In genomic region chr1:245888809-245889208, GRCh38 we compare ENCODE assay signal across 10 cellular contexts.
A peak's percentile ranks its signal among the peaks of the same experiment; 100 is the strongest.
DNase-seq lines count a peak whose midpoint lies in the region; TF ChIP-seq lines count a peak whose summit lies in the region.
"Had no signal": no experiment of that assay in that cellular context is flagged by ENCODE, and none has a peak within 500 bp of the region (broad histone marks: within the 10 kb centered on the region; RNA-seq: fewer than 3 reads in every experiment).

No MANE protein-coding gene starts in this region.

- H3K9ac ChIP-seq in SU-DHL-6 (ENCODE audit: low read length): no peak overlapping the region

- DNase-seq in BJ (ENCODE audit: low read depth) (no peak), HFFc6 (peak; percentile 33), iPS-NIHi11 (ENCODE audit: low spot score) (peak; percentile 41), COLO829 (ENCODE audit: low spot score) (no peak), posterior vena cava (ENCODE audit: low spot score) (no peak), cerebellar nuclear complex (lab: John Stamatoyannopoulos, UW) (no peak), NCI-H510A treated with DMSO at 0.1 percent for 48 hours (lab: John Stamatoyannopoulos, UW) (no peak)
- DNase-seq: activated naive CD4-positive, alpha-beta T cell; upper lobe of left lung had no signal

- H3K79me2 ChIP-seq in SU-DHL-6 (ENCODE audit: insufficient read depth, low read length): no peaks in the 10 kb centered on the region

- no peaks in the 10 kb centered on the region for H3K9me2 ChIP-seq in SU-DHL-6 (replicated peaks; ENCODE audit: insufficient read depth, low read length)

- H3K9me3 Mint-ChIP-seq in HFFc6: peaks cover 20% of the 10 kb centered on the region; the same call in 1 of the 2 replicates

- TF ChIP-seq CTCF in BJ (IDR thresholded peaks at IDR 0.05; ENCODE audit: insufficient read depth, low read depth, low read length) (peak; percentile 43), HFFc6 (IDR thresholded peaks at IDR 0.05) (peak; percentile 74), SU-DHL-6 (IDR thresholded peaks at IDR 0.05; ENCODE audit: insufficient read depth, low read length, poor library complexity, severe bottlenecking) (peak; percentile 45)

- H2AFZ ChIP-seq in SU-DHL-6 (ENCODE audit: low read depth, low read length, severe bottlenecking): no peak overlapping the region

- H3K4me1 Mint-ChIP-seq in HFFc6 (ENCODE audit: low read depth): peaks cover 5% of the 10 kb centered on the region; the same call in 1 of the 2 replicates

- no peaks in the 10 kb centered on the region for H4K20me1 ChIP-seq in SU-DHL-6 (ENCODE audit: low read depth, low read length)

- H3K27ac Mint-ChIP-seq in HFFc6: no peak overlapping the region

- H3K4me3 Mint-ChIP-seq in HFFc6: no peak overlapping the region

- H3K36me3 ChIP-seq in BJ (ENCODE audit: control insufficient read depth, insufficient read depth, low read length): no peaks in the 10 kb centered on the region
- peaks cover 4% of the 10 kb centered on the region; the same call in 1 of the 2 replicates for H3K36me3 ChIP-seq in SU-DHL-6 (ENCODE audit: low read length)
- H3K36me3 ChIP-seq: upper lobe of left lung had no signal

- intact Hi-C loops in posterior vena cava (cut with DNase I): no loop called here

- H3F3A ChIP-seq in SU-DHL-6 (ENCODE audit: insufficient read depth): no peaks in the 10 kb centered on the region

- no peaks in the 10 kb centered on the region for H3K9me3 ChIP-seq in SU-DHL-6 (ENCODE audit: insufficient read depth, low read length)
- H3K9me3 ChIP-seq: upper lobe of left lung had no signal

- POLR2A ChIA-PET in BJ (lab: Charles Lee): interaction anchor here (0.6 kb wide), 1 partner anchor 573 kb away, joined by 4 read pairs; no protein-coding TSS in a partner anchor

- H3K27me3 Mint-ChIP-seq in HFFc6 (ENCODE audit: insufficient read depth): no peaks in the 10 kb centered on the region

- H3K27me3 ChIP-seq in BJ (ENCODE audit: control insufficient read depth, insufficient read depth, low read length) (no peaks in the 10 kb centered on the region), SU-DHL-6 (ENCODE audit: low read length) (no peaks in the 10 kb centered on the region)
- H3K27me3 ChIP-seq: upper lobe of left lung had no signal

- H3K4me2 ChIP-seq in SU-DHL-6 (ENCODE audit: low read depth, low read length, poor library complexity, severe bottlenecking): no peak overlapping the region

- H3K27ac ChIP-seq in SU-DHL-6 (ENCODE audit: low read depth, low read length): no peak overlapping the region
- H3K27ac ChIP-seq: upper lobe of left lung had no signal

- H3K4me3 ChIP-seq in BJ (ENCODE audit: low read depth, low read length) (no peak overlapping the region), SU-DHL-6 (ENCODE audit: insufficient read depth, low read length, poor library complexity, severe bottlenecking) (no peak overlapping the region)
- H3K4me3 ChIP-seq: upper lobe of left lung had no signal

- peaks cover 53% of the 10 kb centered on the region for H3K36me3 Mint-ChIP-seq in HFFc6 (ENCODE audit: low read depth)

- CTCF ChIA-PET in BJ (lab: Yijun Ruan, JAX): interaction anchor here (0.7 to 1.1 kb wide), 2 partner anchors 17 to 33 kb away, joined by 3 to 4 read pairs; no protein-coding TSS in a partner anchor

Comparison
In these comparisons a context has a peak if more than half of its experiments do, and no peak if none do; other contexts are left out.
1. DNase-seq: peak in HFFc6 (single experiment) and iPS-NIHi11 (single experiment); none in BJ (single experiment), COLO829 (single experiment), posterior vena cava (single experiment), cerebellar nuclear complex (0 of 2) and NCI-H510A treated with DMSO at 0.1 percent for 48 hours (single experiment).
2. Peak in every context shown above with its lines, with median percentiles within 50 percentile points of each other: CTCF ChIP-seq.